9 cellular contexts compared by ENCODE assay signal in genomic region chr20:31666258-31667042, GRCh38. TPM values are rescaled to one million over a fixed set of nuclear protein-coding genes. Genes with fewer than 3 reads are reported as not detected.
A peak's percentile ranks its signal among the peaks of the same experiment; 100 is the strongest.
DNase-seq lines count a peak whose midpoint lies in the region; ATAC-seq and TF ChIP-seq lines count a peak whose summit lies in the region.
"Had no signal": no experiment of that assay in that cellular context is flagged by ENCODE, and none has a peak within 500 bp of the region (broad histone marks: within the 10 kb centered on the region; RNA-seq: fewer than 3 reads in every experiment).

No MANE protein-coding gene starts in this region.

- no peak overlapping the region for H2AFZ ChIP-seq in OCI-LY7 (ENCODE audit: low read length)

- TF ChIP-seq CTCF in OCI-LY7 (conservative IDR thresholded peaks at IDR 0.05; ENCODE audit: low read length) = no peak

- H3K9ac ChIP-seq in BLaER1 = peak overlapping the region; percentile 68

- peak overlapping the region; percentile 80 for H3K4me2 ChIP-seq in BLaER1
- H3K4me2 ChIP-seq in OCI-LY7 (ENCODE audit: low read length) = no peak overlapping the region

- peak overlapping the region; percentile 34 for H3K4me3 ChIP-seq in BLaER1
- H3K4me3 ChIP-seq in OCI-LY7 (ENCODE audit: low read depth, low read length, poor library complexity, severe bottlenecking) = no peak overlapping the region
- H3K4me3 ChIP-seq in esophagus (ENCODE audit: low read depth in 1 of 2, low read length in 2 of 2) = no peak overlapping the region

- no peaks in the 10 kb centered on the region for H3K79me2 ChIP-seq in OCI-LY7 (ENCODE audit: insufficient read depth, low read depth, low read length)

- DNase-seq in OCI-LY7 (ENCODE audit: low spot score) (peak; percentile 35), nucleus accumbens (lab: John Stamatoyannopoulos, UW) (peak in 40 of 56 donors; percentile 5 to 69 (median 31)), A172 (ENCODE audit: low spot score) (no peak)

- H3K4me1 ChIP-seq in BLaER1 = peaks cover 95% of the 10 kb centered on the region
- peaks cover 47% of the 10 kb centered on the region for H3K4me1 ChIP-seq in OCI-LY7 (ENCODE audit: insufficient read depth, low read length, poor library complexity, severe bottlenecking)
- peaks cover 5 to 19% of the 10 kb centered on the region in 2 donors for H3K4me1 ChIP-seq in esophagus (ENCODE audit: control insufficient read depth in 2 of 2, insufficient read depth in 2 of 2, low read length in 1 of 2)

- H3K27me3 ChIP-seq in BLaER1 (no peaks in the 10 kb centered on the region), esophagus (ENCODE audit: control insufficient read depth in 1 of 2, insufficient read depth in 2 of 2, low read length in 2 of 2) (no peaks in the 10 kb centered on the region)

- intact Hi-C loops in OCI-LY7 (cut with micrococcal nuclease; ENCODE audit: unreplicated experiment) = no loop called here

- 55 to 72% methylated on average over 7 of the region's 7 CpGs for WGBS in esophagus, 2 donors

- no peaks in the 10 kb centered on the region for H3K9me3 ChIP-seq in BLaER1
- H3K9me3 ChIP-seq in OCI-LY7 (ENCODE audit: low read length) = no peaks in the 10 kb centered on the region
- H3K9me3 ChIP-seq in esophagus (ENCODE audit: control insufficient read depth in 2 of 2, insufficient read depth in 1 of 2, low read depth in 1 of 2, low read length in 1 of 2) = no peaks in the 10 kb centered on the region

- no peaks in the 10 kb centered on the region for H4K20me1 ChIP-seq in BLaER1
- no peaks in the 10 kb centered on the region for H4K20me1 ChIP-seq in OCI-LY7 (ENCODE audit: insufficient read depth, low read length)

- no TSS peak for BruUV-seq in OCI-LY7 (replicated peaks; lab: Mats Ljungman, UMichigan)

- CTCF ChIA-PET in OCI-LY7 (lab: Charles Lee; ENCODE audit: unreplicated experiment) = interaction anchor here (1.2 kb wide), 1 partner anchor 57 kb away, joined by 3 read pairs; no protein-coding TSS in a partner anchor

- peak overlapping the region; percentile 86 for H3K27ac ChIP-seq in BLaER1
- H3K27ac ChIP-seq in OCI-LY7 (ENCODE audit: low read depth, low read length, poor library complexity, severe bottlenecking) = peak overlapping the region; percentile 27
- peak overlapping the region; percentile 1 to 34 for H3K27ac ChIP-seq in esophagus (ENCODE audit: low read depth in 2 of 2, low read length in 1 of 2)

- H3K9me2 ChIP-seq in OCI-LY7 (ENCODE audit: insufficient read depth, low read length) = no peaks in the 10 kb centered on the region

- H3K36me3 ChIP-seq in BLaER1 (peaks cover 53% of the 10 kb centered on the region), OCI-LY7 (ENCODE audit: insufficient read depth, low read length) (peaks cover 65% of the 10 kb centered on the region), esophagus (ENCODE audit: control insufficient read depth in 2 of 2, insufficient read depth in 2 of 2, low read length in 1 of 2) (peaks cover 0 to 19% of the 10 kb centered on the region in 2 donors)

- ATAC-seq in GM18907 (IDR thresholded peaks at IDR 0.05; ENCODE audit: unreplicated experiment) (no peak), HG02973 (IDR thresholded peaks at IDR 0.05; ENCODE audit: unreplicated experiment) (no peak), HG03571 (IDR thresholded peaks at IDR 0.05; ENCODE audit: unreplicated experiment) (no peak)

- POLR2A ChIA-PET in OCI-LY7 (lab: Charles Lee) = interaction anchor here (0.5 kb wide), 1 partner anchor 59 kb away, joined by 3 read pairs; no protein-coding TSS in a partner anchor

RNA-seq across cellular contexts. Expression of gene COX4I2, which starts 28.7 kb away (rescaled TPM):
- total RNA-seq in OCI-LY7 (2014; rRNA removed; shearing (Covaris generic)) = not detected in 2 replicates
- total RNA-seq in OCI-LY7 (2022) = not detected in 2 replicates
- polyA plus RNA-seq in esophagus = 1 to 10 TPM; 2.6 to 3.8 TPM
- total RNA-seq in A172 (2014; rRNA removed; shearing (Covaris generic)) = not detected in 2 replicates
- total RNA-seq: HT1080 had no signal

RNA-seq across cellular contexts. Expression of gene BCL2L1, which starts 56.2 kb away (rescaled TPM):
- 83.2 and 88.8 TPM in 2 replicates for total RNA-seq in OCI-LY7 (2014; rRNA removed; shearing (Covaris generic))
- 64.2 and 71.5 TPM in 2 replicates for total RNA-seq in OCI-LY7 (2022)
- 10 to 100 TPM; 60.0 to 80.9 TPM for polyA plus RNA-seq in esophagus
- total RNA-seq in A172 (2014; rRNA removed; shearing (Covaris generic)) = 202 and 212 TPM in 2 replicates

Comparison
In these comparisons a context has a peak if more than half of its experiments do, and no peak if none do; other contexts are left out.
1. H3K27ac ChIP-seq: peak in every context shown above with its lines; median percentile 86 in BLaER1; 27 in OCI-LY7; 18 in esophagus.